Comparison of ENCODE assay signal across 17 cellular contexts in genomic region chr12:49364989-49365388, GRCh38. TPM values are rescaled to one million over a fixed set of nuclear protein-coding genes. Genes with fewer than 3 reads are reported as not detected.
DNase-seq lines count a peak whose midpoint lies in the region; ATAC-seq and TF ChIP-seq lines count a peak whose summit lies in the region.
"Had no signal": no experiment of that assay in that cellular context is flagged by ENCODE, and none has a peak within 500 bp of the region (broad histone marks: within the 10 kb centered on the region; RNA-seq: fewer than 3 reads in every experiment).

No MANE protein-coding gene starts in this region.

- no peaks in the 10 kb centered on the region for H3K9me2 ChIP-seq in SK-N-SH

- H3K9ac ChIP-seq in SK-N-SH = no peak overlapping the region; the same call in 1 of the 2 replicates

- no peaks in the 10 kb centered on the region for H3K27me3 ChIP-seq in SK-N-SH (ENCODE audit: insufficient read depth)
- H3K27me3 ChIP-seq: ascending aorta, pancreas had no signal

- H3K4me3 ChIP-seq in SK-N-SH (ENCODE audit: low read depth in 2 of 2, low read length in 1 of 2) = no peak overlapping the region
- H3K4me3 ChIP-seq: pancreas had no signal

- no peak for TF ChIP-seq RAD21 in SK-N-SH (IDR thresholded peaks at IDR 0.05; ENCODE audit: low read length)

- H3K36me3 ChIP-seq in SK-N-SH (replicated peaks in 1 of 2; ENCODE audit: control insufficient read depth in 1 of 2, insufficient read depth in 2 of 2, low read length in 1 of 2) = no peaks in the 10 kb centered on the region
- H3K36me3 ChIP-seq: ascending aorta, pancreas had no signal

- no peak for TF ChIP-seq CTCF in SK-N-SH (IDR thresholded peaks at IDR 0.05)

- peaks cover 31% of the 10 kb centered on the region for H3F3A ChIP-seq in SK-N-SH (replicated peaks; ENCODE audit: insufficient read depth)

- CTCF ChIA-PET in SK-N-SH (lab: Yijun Ruan, JAX) = interaction anchor here (1.4 to 16.8 kb wide), 6 partner anchors 7 to 215 kb away, joined by 3 to 617 read pairs (median 18); partner anchors contain the start of gene DNAJC22

- peaks cover 10% of the 10 kb centered on the region for H4K20me1 ChIP-seq in SK-N-SH (ENCODE audit: insufficient read depth)

- peak overlapping the region in 1 of 2 experiments; percentile 90; a peak in 2 of 4 replicates for H3K27ac ChIP-seq in SK-N-SH (ENCODE audit: low read depth in 2 of 2, low read length in 1 of 2)
- H3K27ac ChIP-seq: ascending aorta, pancreas had no signal

- POLR2A ChIA-PET in SK-N-SH (lab: Yijun Ruan, JAX) = no interaction called here

- WGBS in SK-N-SH (ENCODE audit: low lambda C conversion rate) = 60% methylated on average over 1 of the region's 1 CpG

- ATAC-seq in SK-N-SH treated with all-trans-retinoic acid at 6 μM for 48 hours = no peak
- ATAC-seq: pancreas had no signal

- peaks cover 31% of the 10 kb centered on the region for H3K79me2 ChIP-seq in SK-N-SH (ENCODE audit: insufficient read depth)

- DNase-seq in SK-N-SH (no peak), NCI-H226 (peak; percentile 81), dermis blood vessel endothelial cell (peak; percentile 76), pulmonary artery endothelial cell (ENCODE audit: low read depth, low spot score) (peak; percentile 63), NCI-H2196 (lab: John Stamatoyannopoulos, UW; ENCODE audit: unreplicated experiment) (no peak), NCI-H1694 (lab: John Stamatoyannopoulos, UW) (no peak), foreskin melanocyte (no peak)
- DNase-seq: activated CD4-positive, CD25-positive, alpha-beta regulatory T cell; activated T-cell treated with anti-CD3 and anti-CD28 coated beads for 4 hours; DMS153; MM.1S; NCI-H510A; pancreas; stimulated activated CD4-positive, alpha-beta T cell treated with anti-CD3 and anti-CD28 coated beads, Interleukin-1b, Interleukin-23, amount 100 ng/mL, for 48 hours had no signal

- peak overlapping the region; percentile 29 for H3K4me2 ChIP-seq in SK-N-SH

- no peaks in the 10 kb centered on the region for H3K9me3 ChIP-seq in SK-N-SH
- H3K9me3 ChIP-seq: ascending aorta, pancreas had no signal

- no peak for TF ChIP-seq EP300 in SK-N-SH (IDR thresholded peaks at IDR 0.05; ENCODE audit: borderline replicate concordance in 1 of 2, low read depth in 1 of 2, low read length in 1 of 2)

- H2AFZ ChIP-seq in SK-N-SH (ENCODE audit: low read depth) = peak overlapping the region; percentile 30; the same call in 1 of the 2 replicates

- H3K4me1 ChIP-seq in SK-N-SH (ENCODE audit: control insufficient read depth in 1 of 2, insufficient read depth in 2 of 2, low read depth in 1 of 2, low read length in 1 of 2) = peaks cover 3 to 6% of the 10 kb centered on the region in 2 experiments; a peak in 3 of 4 replicates

TF ChIP-seq in SK-N-SH, 30 proteins besides CTCF, POLR2A, EP300 and RAD21:
- TF ChIP-seq RFX5 (IDR thresholded peaks at IDR 0.05; ENCODE audit: low read length) (no peak), JUND (IDR thresholded peaks at IDR 0.05) (peak; percentile 10; the same call in 1 of the 2 replicates)

TF ChIP-seq in SK-N-SH treated with all-trans-retinoic acid at 6 μM for 48 hours, 23 proteins besides CTCF, POLR2A, EP300 and RAD21:
- TF ChIP-seq ARNTL (CRISPR knock-in tag; IDR thresholded peaks at IDR 0.05; ENCODE audit: borderline replicate concordance, low read depth) = no peak

RNA-seq across cellular contexts. Expression of gene SPATS2, which starts 2.3 kb away (rescaled TPM):
- polyA plus RNA-seq in SK-N-SH (2012; rRNA removed) = 72.9 and 90.2 TPM in 2 replicates
- polyA plus RNA-seq in SK-N-SH (2012; cell fraction: cytosol; rRNA removed) = 85.7 and 87.4 TPM in 2 replicates
- 82.4 and 120 TPM in 2 replicates for polyA plus RNA-seq in SK-N-SH (2012; cell fraction: nucleus; rRNA removed)
- total RNA-seq in dermis blood vessel endothelial cell (23.0 and 30.2 TPM in 2 replicates), pulmonary artery endothelial cell (44.5 and 45.5 TPM in 2 replicates)

RNA-seq across cellular contexts. Expression of gene DNAJC22, which starts 18.3 kb away (rescaled TPM):
- polyA plus RNA-seq in SK-N-SH (2012; rRNA removed) = 4.5 and 5.3 TPM in 2 replicates
- 3.5 and 4.0 TPM in 2 replicates for polyA plus RNA-seq in SK-N-SH (2012; cell fraction: cytosol; rRNA removed)
- polyA plus RNA-seq in SK-N-SH (2012; cell fraction: nucleus; rRNA removed) = 5.0 and 5.8 TPM in 2 replicates
- total RNA-seq in dermis blood vessel endothelial cell (0.85 and 1.1 TPM in 2 replicates), pulmonary artery endothelial cell (0.79 and 0.85 TPM in 2 replicates)
- total RNA-seq: ascending aorta, mesenteric fat pad had no signal

RNA-seq across cellular contexts. Expression of gene C1QL4, which starts 28.0 kb away (rescaled TPM):
- polyA plus RNA-seq in SK-N-SH (2012; rRNA removed) = 9.8 and 14.6 TPM in 2 replicates
- polyA plus RNA-seq in SK-N-SH (2012; cell fraction: cytosol; rRNA removed) = 6.4 and 10.9 TPM in 2 replicates
- 16.9 and 21.6 TPM in 2 replicates for polyA plus RNA-seq in SK-N-SH (2012; cell fraction: nucleus; rRNA removed)
- under 0.01 TPM in 1 of 2 replicates, not detected in the other for total RNA-seq in dermis blood vessel endothelial cell
- 0.04 and 0.13 TPM in 2 replicates for total RNA-seq in pulmonary artery endothelial cell
- total RNA-seq: ascending aorta, mesenteric fat pad, pancreas had no signal
- polyA plus RNA-seq: pancreas had no signal

RNA-seq across cellular contexts. Expression of gene TROAP, which starts 41.9 kb away (rescaled TPM):
- polyA plus RNA-seq in SK-N-SH (2012; rRNA removed) = 15.0 and 26.2 TPM in 2 replicates
- polyA plus RNA-seq in SK-N-SH (2012; cell fraction: cytosol; rRNA removed) = 13.0 and 14.9 TPM in 2 replicates
- polyA plus RNA-seq in SK-N-SH (2012; cell fraction: nucleus; rRNA removed) = 46.8 and 65.0 TPM in 2 replicates
- 4.3 and 14.6 TPM in 2 replicates for total RNA-seq in dermis blood vessel endothelial cell
- total RNA-seq in pulmonary artery endothelial cell = 16.9 and 19.6 TPM in 2 replicates
- total RNA-seq: ascending aorta, mesenteric fat pad had no signal

Comparison
In these comparisons a context has a peak if more than half of its experiments do, and no peak if none do; other contexts are left out.
1. DNase-seq: peak in NCI-H226 (single experiment), dermis blood vessel endothelial cell (single experiment) and pulmonary artery endothelial cell (single experiment); none in SK-N-SH (single experiment), NCI-H2196 (single experiment), NCI-H1694 (single experiment) and foreskin melanocyte (single experiment).